In the genomic region with DNA sequence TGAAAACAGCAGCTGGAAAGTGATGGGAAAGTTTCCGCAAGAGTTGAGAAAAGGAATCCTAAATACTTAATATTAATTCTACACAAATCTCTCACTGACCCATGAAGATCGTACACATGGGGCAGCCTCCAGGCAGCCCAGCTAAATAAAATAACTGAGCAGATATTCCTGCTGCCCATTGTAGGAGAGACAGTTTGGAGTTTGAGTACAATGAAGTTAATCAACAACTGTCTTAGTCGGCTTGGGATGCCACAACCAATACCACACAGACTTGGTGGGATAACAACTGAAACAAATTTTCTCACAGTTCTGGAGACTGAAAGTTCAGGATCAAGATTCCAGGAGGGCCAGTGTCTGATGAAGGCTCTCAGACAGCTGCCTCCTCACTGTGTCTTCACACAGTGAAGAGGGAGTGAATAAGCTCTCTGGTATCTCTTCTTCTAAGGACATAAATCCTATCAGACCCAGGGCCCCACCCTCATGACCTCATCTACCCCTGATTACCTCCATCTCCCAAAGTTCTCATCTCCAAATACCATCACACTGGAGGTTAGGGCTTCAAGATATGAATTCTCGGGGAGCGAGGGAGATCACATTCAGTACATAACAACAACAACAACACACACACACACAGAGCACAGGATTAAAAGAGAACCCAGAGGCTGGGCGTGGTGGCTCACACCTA, we compare ENCODE assay signal across 11 cellular contexts. TPM values are rescaled to one million over a fixed set of nuclear protein-coding genes. Genes with fewer than 3 reads are reported as not detected.
DNase-seq lines count a peak whose midpoint lies in the region; ATAC-seq and TF ChIP-seq lines count a peak whose summit lies in the region.
"Had no signal": no experiment of that assay in that cellular context is flagged by ENCODE, and none has a peak within 500 bp of the region (broad histone marks: within the 10 kb centered on the region; RNA-seq: fewer than 3 reads in every experiment).

No MANE protein-coding gene starts in this region.

- CTCF ChIA-PET in CD4-positive, alpha-beta T cell (lab: Charles Lee), result interaction anchor here (1.0 to 1.1 kb wide), 2 partner anchors 9 to 37 kb away, joined by 3 to 5 read pairs; no protein-coding TSS in a partner anchor

- peaks cover 25% of the 10 kb centered on the region for H3K4me1 Mint-ChIP-seq in CD4-positive, alpha-beta T cell (ENCODE audit: low read depth)
- peaks cover 25% of the 10 kb centered on the region for H3K4me1 Mint-ChIP-seq in chondrocyte (ENCODE audit: low read depth)
- peaks cover 32% of the 10 kb centered on the region for H3K4me1 Mint-ChIP-seq in stimulated activated memory B cell treated with anti-CD40 and anti-IgM and Interleukin-4, amounts not matched to agents 10 μg/mL and 1 μg/mL and 100 μg/mL, for 72 hours

- ATAC-seq in CD4-positive, alpha-beta T cell (ENCODE audit: poor library complexity), result no peak
- peak; percentile 38 for ATAC-seq in mucosa of descending colon
- no peak for ATAC-seq in stimulated activated memory B cell treated with anti-CD40 and anti-IgM and Interleukin-4, amounts not matched to agents 10 μg/mL and 1 μg/mL and 100 μg/mL, for 72 hours
- ATAC-seq in HG03469 (IDR thresholded peaks at IDR 0.05; ENCODE audit: unreplicated experiment), result no peak

- H3K36me3 Mint-ChIP-seq in CD4-positive, alpha-beta T cell (ENCODE audit: low read depth), result peaks cover 39% of the 10 kb centered on the region
- peaks cover 2% of the 10 kb centered on the region for H3K36me3 Mint-ChIP-seq in chondrocyte (ENCODE audit: low read depth)
- peaks cover 22% of the 10 kb centered on the region for H3K36me3 Mint-ChIP-seq in stimulated activated memory B cell treated with anti-CD40 and anti-IgM and Interleukin-4, amounts not matched to agents 10 μg/mL and 1 μg/mL and 100 μg/mL, for 72 hours

- H3K4me1 ChIP-seq in HUES48 (ENCODE audit: control insufficient read depth, insufficient read depth, low read length) (no peaks in the 10 kb centered on the region), mucosa of descending colon (ENCODE audit: low read depth) (peaks cover 2% of the 10 kb centered on the region)

- POLR2A ChIA-PET in CD4-positive, alpha-beta T cell (lab: Charles Lee), result no interaction called here

- intact Hi-C loops in CD4-positive, alpha-beta T cell (cut with DNase I, micrococcal nuclease), result no loop called here
- intact Hi-C loops in mucosa of descending colon (cut with DNase I, micrococcal nuclease), result loop anchor here (5.0 kb wide), 2 partner anchors 200 to 210 kb away; no protein-coding TSS in a partner anchor

- no peak for TF ChIP-seq CTCF in CD4-positive, alpha-beta T cell (IDR thresholded peaks at IDR 0.05)
- TF ChIP-seq CTCF in chondrocyte (IDR thresholded peaks at IDR 0.05), result no peak
- TF ChIP-seq CTCF in mucosa of descending colon (IDR thresholded peaks at IDR 0.05), result no peak

- H3K4me3 ChIP-seq in HUES48 (ENCODE audit: low read depth, low read length), result no peak overlapping the region
- no peak overlapping the region for H3K4me3 ChIP-seq in mucosa of descending colon

- H3K4me3 Mint-ChIP-seq in CD4-positive, alpha-beta T cell, result no peak overlapping the region
- H3K4me3 Mint-ChIP-seq in chondrocyte (ENCODE audit: unreplicated experiment), result no peak overlapping the region
- no peak overlapping the region for H3K4me3 Mint-ChIP-seq in stimulated activated memory B cell treated with anti-CD40 and anti-IgM and Interleukin-4, amounts not matched to agents 10 μg/mL and 1 μg/mL and 100 μg/mL, for 72 hours

- no peaks in the 10 kb centered on the region for H3K9me3 Mint-ChIP-seq in CD4-positive, alpha-beta T cell
- no peaks in the 10 kb centered on the region for H3K9me3 Mint-ChIP-seq in chondrocyte (ENCODE audit: low read depth)
- no peaks in the 10 kb centered on the region for H3K9me3 Mint-ChIP-seq in stimulated activated memory B cell treated with anti-CD40 and anti-IgM and Interleukin-4, amounts not matched to agents 10 μg/mL and 1 μg/mL and 100 μg/mL, for 72 hours

- H3K9ac ChIP-seq in HUES48 (ENCODE audit: low read depth, low read length), result no peak overlapping the region

- H3K9me3 ChIP-seq in CD4-positive, alpha-beta T cell (ENCODE audit: control insufficient read depth, low read length), result no peaks in the 10 kb centered on the region
- H3K9me3 ChIP-seq in HUES48 (ENCODE audit: control insufficient read depth, insufficient read depth, low read length) (no peaks in the 10 kb centered on the region), mucosa of descending colon (no peaks in the 10 kb centered on the region)

- H3K27me3 ChIP-seq in CD4-positive, alpha-beta T cell (ENCODE audit: control insufficient read depth, insufficient read depth, low read length), result no peaks in the 10 kb centered on the region
- no peaks in the 10 kb centered on the region for H3K27me3 ChIP-seq in HUES48 (ENCODE audit: control insufficient read depth, insufficient read depth, low read length)

- peaks cover 11% of the 10 kb centered on the region; the same call in 1 of the 2 replicates for H3K36me3 ChIP-seq in HUES48 (ENCODE audit: control insufficient read depth, insufficient read depth, low read length)
- H3K36me3 ChIP-seq in mucosa of descending colon (ENCODE audit: low read depth), result no peaks in the 10 kb centered on the region

- no peaks in the 10 kb centered on the region for H3K27me3 Mint-ChIP-seq in CD4-positive, alpha-beta T cell
- H3K27me3 Mint-ChIP-seq in chondrocyte (ENCODE audit: low read depth), result no peaks in the 10 kb centered on the region
- H3K27me3 Mint-ChIP-seq in stimulated activated memory B cell treated with anti-CD40 and anti-IgM and Interleukin-4, amounts not matched to agents 10 μg/mL and 1 μg/mL and 100 μg/mL, for 72 hours, result no peaks in the 10 kb centered on the region

- no peak for DNase-seq in CD4-positive, alpha-beta T cell
- DNase-seq in chondrocyte (ENCODE audit: low spot score) (no peak), mucosa of descending colon (no peak), GM19238 (ENCODE audit: insufficient read length, low spot score) (no peak), DMS53 (lab: John Stamatoyannopoulos, UW) (no peak)
- DNase-seq: activated CD4-positive, alpha-beta T cell treated with anti-CD3 and anti-CD28 coated beads for 48 hours; GDM1; nucleus accumbens had no signal

- peak overlapping the region; percentile 6 for H3K27ac Mint-ChIP-seq in CD4-positive, alpha-beta T cell
- H3K27ac Mint-ChIP-seq in chondrocyte (ENCODE audit: unreplicated experiment), result peak overlapping the region; percentile 80
- no peak overlapping the region for H3K27ac Mint-ChIP-seq in stimulated activated memory B cell treated with anti-CD40 and anti-IgM and Interleukin-4, amounts not matched to agents 10 μg/mL and 1 μg/mL and 100 μg/mL, for 72 hours

- H3K27ac ChIP-seq in CD4-positive, alpha-beta T cell (ENCODE audit: low read depth, low read length), result no peak overlapping the region
- H3K27ac ChIP-seq in HUES48 (ENCODE audit: low read depth, low read length), result peak overlapping the region; percentile 57

RNA-seq across cellular contexts. Expression of gene TRPM7, which starts 9.7 kb away (rescaled TPM):
- total RNA-seq in CD4-positive, alpha-beta T cell, result 10 to 100 TPM; 29.0 to 30.0 TPM
- 34.5 to 41.6 TPM (median 35.8 TPM) in 3 replicates for total RNA-seq in chondrocyte
- 10 to 100 TPM; 34.7 to 39.7 (median 38.8) TPM for total RNA-seq in mucosa of descending colon

Comparison
In these comparisons a context has a peak if more than half of its experiments do, and no peak if none do; other contexts are left out.
1. intact Hi-C loops: an anchor here in mucosa of descending colon (5.0 kb wide); none called in CD4-positive, alpha-beta T cell.